ENCODE assay signal across 23 cellular contexts in the genomic region with DNA sequence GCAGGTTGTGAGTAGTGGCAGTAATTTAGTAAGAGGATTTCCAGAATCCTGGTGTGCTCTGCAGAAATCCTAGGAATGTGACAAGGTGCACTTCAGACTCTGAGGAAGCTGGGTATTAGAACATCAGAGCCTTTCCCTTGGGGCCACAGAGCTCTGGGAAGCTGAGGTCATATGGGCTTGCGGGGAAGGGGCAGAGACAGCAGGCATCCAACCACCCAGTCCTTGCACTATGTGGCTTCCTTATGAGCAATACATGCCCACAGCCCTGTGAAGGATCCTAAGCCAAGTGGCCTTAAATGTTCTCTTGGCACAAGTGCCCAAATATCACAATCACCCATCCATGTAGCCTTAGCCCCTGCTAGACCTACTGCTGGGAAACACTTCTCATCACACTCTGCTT. TPM values are rescaled to one million over a fixed set of nuclear protein-coding genes. Genes with fewer than 3 reads are reported as not detected.
"Had no signal": no experiment of that assay in that cellular context is flagged by ENCODE, and none has a peak within 500 bp of the region (broad histone marks: within the 10 kb centered on the region; RNA-seq: fewer than 3 reads in every experiment).

No MANE protein-coding gene starts in this region.

- H3K4me3 ChIP-seq: left lung, lung, thoracic aorta had no signal

- H3K27me3 ChIP-seq: left lung had no signal

- H3K36me3 ChIP-seq: left lung, thoracic aorta had no signal

- DNase-seq: activated CD4-positive, alpha-beta memory T cell treated with anti-CD3 and anti-CD28 coated beads, Interleukin-2, amount 10 ng/mL, durations not matched to agents 7 days and 5 days; activated CD4-positive, alpha-beta T cell treated with anti-CD3 and anti-CD28 coated beads, Interleukin-2, amount 10 ng/mL, durations not matched to agents 24 days and 14 days; activated effector memory CD4-positive, alpha-beta T cell treated with Interleukin-2 at 50 U/mL for 16 hours; activated naive CD4-positive, alpha-beta T cell treated with anti-CD3 and anti-CD28 coated beads for 36 hours; activated naive CD8-positive, alpha-beta T cell treated with anti-CD3 and anti-CD28 coated beads, Interleukin-2, amount 10 ng/mL, durations not matched to agents 7 days and 5 days; activated T-cell treated with anti-CD3 and anti-CD28 coated beads, Interleukin-2, amount 50 U/mL, for 72 hours; amygdala; cortex of kidney; foreskin fibroblast; kidney; left lung; naive thymus-derived CD4-positive, alpha-beta T cell; posterior cingulate gyrus; stimulated activated CD4-positive, alpha-beta T cell treated with anti-CD3 and anti-CD28 coated beads, Interleukin-4, amount 100 ng/mL, for 1 hour; stimulated activated naive CD4-positive, alpha-beta T cell; T1000 had no signal

- ATAC-seq: activated CD4-positive, CD25-positive, alpha-beta regulatory T cell treated with anti-CD3 and anti-CD28 coated beads, Interleukin-2, amount 50 U/mL, for 24 hours; activated T-cell treated with anti-CD3 and anti-CD28 coated beads, Interleukin-2, amount 50 U/mL, for 72 hours; left lung; naive thymus-derived CD4-positive, alpha-beta T cell; sciatic nerve had no signal

- H3K4me1 ChIP-seq: left lung had no signal

- H3K27ac ChIP-seq: epithelial cell of prostate, left lung, thoracic aorta, VCaP had no signal

- H3K9me3 ChIP-seq: left lung, thoracic aorta had no signal

RNA-seq across cellular contexts. Expression of gene P4HA3, which starts 46.2 kb away (rescaled TPM):
- total RNA-seq: activated CD4-positive, alpha-beta memory T cell treated with anti-CD3 and anti-CD28 coated beads, Interleukin-2, amount 10 ng/mL, durations not matched to agents 7 days and 5 days; activated CD4-positive, alpha-beta T cell treated with anti-CD3 and anti-CD28 coated beads, Interleukin-2, amount 10 ng/mL, durations not matched to agents 24 days and 14 days; activated naive CD4-positive, alpha-beta T cell treated with anti-CD3 and anti-CD28 coated beads for 36 hours; activated naive CD8-positive, alpha-beta T cell treated with anti-CD3 and anti-CD28 coated beads, Interleukin-2, amount 10 ng/mL, durations not matched to agents 7 days and 5 days; activated T-cell treated with anti-CD3 and anti-CD28 coated beads, Interleukin-2, amount 50 U/mL, for 72 hours; naive thymus-derived CD4-positive, alpha-beta T cell; neural crest cell had no signal
- polyA plus RNA-seq: naive thymus-derived CD4-positive, alpha-beta T cell had no signal
